8 cellular contexts compared by ENCODE assay signal in the genomic region with DNA sequence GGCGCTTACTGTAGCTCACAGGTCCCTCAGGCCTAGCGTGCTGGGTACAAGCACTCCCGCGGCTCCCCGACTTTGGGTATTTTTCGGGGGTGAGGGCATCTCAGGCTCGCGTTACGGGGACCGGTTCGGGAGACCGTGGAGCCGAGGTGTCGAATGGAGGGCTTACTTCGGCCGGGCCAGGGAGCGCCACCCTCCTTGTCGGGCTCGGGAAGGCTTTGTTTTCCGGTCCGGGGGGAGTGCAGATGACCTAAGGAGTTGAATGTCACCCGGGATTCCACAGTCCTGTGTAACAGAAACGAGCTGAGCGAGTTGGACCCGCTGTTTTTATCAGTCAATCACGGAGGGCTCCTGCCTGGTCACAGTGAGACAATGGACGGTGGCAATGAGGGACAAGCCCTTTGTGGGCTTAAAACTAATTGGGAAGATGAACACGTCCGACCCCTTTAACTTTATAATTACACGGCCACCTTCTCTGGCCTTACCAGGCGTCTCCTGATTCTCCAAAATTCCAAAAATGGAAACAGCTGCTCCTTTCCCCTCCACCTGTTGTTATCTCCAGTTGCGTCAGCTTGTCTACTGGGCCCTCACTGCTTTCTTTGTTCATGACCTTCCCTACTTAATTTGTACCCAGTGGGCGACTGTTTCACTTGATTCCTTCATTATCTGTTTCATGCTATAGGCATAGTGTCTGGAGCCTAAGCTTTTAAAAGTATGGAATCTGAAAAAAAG. TPM values are rescaled to one million over a fixed set of nuclear protein-coding genes. Genes with fewer than 3 reads are reported as not detected.
DNase-seq lines count a peak whose midpoint lies in the region; ATAC-seq and TF ChIP-seq lines count a peak whose summit lies in the region.

No MANE protein-coding gene starts in this region.

- peak in 1 of 2 donors; percentile 1 for ATAC-seq in lower lobe of right lung
- ATAC-seq in upper lobe of left lung (ENCODE audit: low FRiP score in 2 of 2), result no peak
- ATAC-seq in HG02852 (IDR thresholded peaks at IDR 0.05; ENCODE audit: unreplicated experiment), result no peak
- no peak for ATAC-seq in HG03097 (IDR thresholded peaks at IDR 0.05; ENCODE audit: low FRiP score, unreplicated experiment)
- ATAC-seq in GM21447 (IDR thresholded peaks at IDR 0.05; ENCODE audit: unreplicated experiment), result no peak

- H3K27me3 Mint-ChIP-seq in activated T-cell treated with anti-CD3 and anti-CD28 coated beads, Interleukin-2, amount 50 U/mL, for 24 hours, result peaks cover 16% of the 10 kb centered on the region
- no peaks in the 10 kb centered on the region for H3K27me3 Mint-ChIP-seq in MCF 10A (ENCODE audit: insufficient read depth, unreplicated experiment)

- CTCF ChIA-PET in MCF 10A (lab: Yijun Ruan, JAX), result interaction anchor here (0.6 to 9.1 kb wide), 18 partner anchors 8 to 778 kb away, joined by 3 to 201 read pairs (median 4); no protein-coding TSS in a partner anchor

- no peak for TF ChIP-seq POLR2A in upper lobe of left lung (IDR thresholded peaks at IDR 0.05)

- H3K4me1 ChIP-seq in lower lobe of right lung, result peaks cover 15% of the 10 kb centered on the region
- H3K4me1 ChIP-seq in upper lobe of left lung, result peaks cover 6 to 18% (median 11%) of the 10 kb centered on the region in 4 donors

- H3K36me3 ChIP-seq in lower lobe of right lung, result no peaks in the 10 kb centered on the region
- H3K36me3 ChIP-seq in upper lobe of left lung, result no peaks in the 10 kb centered on the region

- BruUV-seq in MCF 10A (replicated peaks; lab: Mats Ljungman, UMichigan), result no TSS peak

- TF ChIP-seq EP300 in upper lobe of left lung (IDR thresholded peaks at IDR 0.05), result no peak

- peak overlapping the region; percentile 68 for H3K4me3 ChIP-seq in lower lobe of right lung
- peak overlapping the region in 3 of 4 donors; percentile 49 to 72 (median 62) for H3K4me3 ChIP-seq in upper lobe of left lung

- no peaks in the 10 kb centered on the region for H3K36me3 Mint-ChIP-seq in activated T-cell treated with anti-CD3 and anti-CD28 coated beads, Interleukin-2, amount 50 U/mL, for 24 hours (ENCODE audit: low read depth)
- H3K36me3 Mint-ChIP-seq in MCF 10A (ENCODE audit: insufficient read depth, unreplicated experiment), result no peaks in the 10 kb centered on the region

- no peak for TF ChIP-seq CTCF in MCF 10A (IDR thresholded peaks at IDR 0.05; ENCODE audit: unreplicated experiment)
- TF ChIP-seq CTCF in lower lobe of right lung (IDR thresholded peaks at IDR 0.05), result peak; percentile 17
- peak in 3 of 6 experiments; percentile 4 to 62 (median 14) for TF ChIP-seq CTCF in upper lobe of left lung (IDR thresholded peaks at IDR 0.05)

- H3K27ac Mint-ChIP-seq in activated T-cell treated with anti-CD3 and anti-CD28 coated beads, Interleukin-2, amount 50 U/mL, for 24 hours, result no peak overlapping the region
- H3K27ac Mint-ChIP-seq in MCF 10A (ENCODE audit: low read depth, unreplicated experiment), result peak overlapping the region; percentile 86

- no peak for DNase-seq in activated T-cell treated with anti-CD3 and anti-CD28 coated beads, Interleukin-2, amount 50 U/mL, for 24 hours
- no peak for DNase-seq in activated T-cell treated with anti-CD3 and anti-CD28 coated beads, Interleukin-2, amount 50 U/mL, for 48 hours
- DNase-seq in MCF 10A (ENCODE audit: unreplicated experiment) (no peak), lower lobe of right lung (no peak), upper lobe of left lung (no peak)

- no peaks in the 10 kb centered on the region for H3K9me3 Mint-ChIP-seq in activated T-cell treated with anti-CD3 and anti-CD28 coated beads, Interleukin-2, amount 50 U/mL, for 24 hours
- no peaks in the 10 kb centered on the region for H3K9me3 Mint-ChIP-seq in MCF 10A (ENCODE audit: unreplicated experiment)

- no peaks in the 10 kb centered on the region for H3K27me3 ChIP-seq in lower lobe of right lung (ENCODE audit: low read depth)
- H3K27me3 ChIP-seq in upper lobe of left lung, result no peaks in the 10 kb centered on the region

- POLR2A ChIA-PET in MCF 10A (lab: Yijun Ruan, JAX), result interaction anchor here (0.5 to 2.6 kb wide), 6 partner anchors 29 to 285 kb away, joined by 3 to 13 read pairs (median 4); no protein-coding TSS in a partner anchor

- 31 to 90% methylated on average over 9 to 33 of the region's 33 CpGs for whole genome bisulfite sequencing in upper lobe of left lung, 2 donors

- H3K4me1 Mint-ChIP-seq in activated T-cell treated with anti-CD3 and anti-CD28 coated beads, Interleukin-2, amount 50 U/mL, for 24 hours (ENCODE audit: low read depth), result peaks cover 13% of the 10 kb centered on the region
- H3K4me1 Mint-ChIP-seq in MCF 10A (ENCODE audit: insufficient read depth, unreplicated experiment), result peaks cover under 1% of the 10 kb centered on the region

- H3K9me3 ChIP-seq in lower lobe of right lung (no peaks in the 10 kb centered on the region), upper lobe of left lung (no peaks in the 10 kb centered on the region)

- intact Hi-C loops in MCF 10A (cut with micrococcal nuclease) (loop anchor here (1.0 to 10.0 kb wide), 3 partner anchors 162 to 398 kb away; a partner anchor contains a TSS), lower lobe of right lung (cut with DNase I) (no loop called here)

- H3K4me3 Mint-ChIP-seq in activated T-cell treated with anti-CD3 and anti-CD28 coated beads, Interleukin-2, amount 50 U/mL, for 24 hours, result peak overlapping the region; percentile 77
- peak overlapping the region; percentile 84 for H3K4me3 Mint-ChIP-seq in MCF 10A (ENCODE audit: unreplicated experiment)

- H3K27ac ChIP-seq in lower lobe of right lung, result peak overlapping the region; percentile 88
- peak overlapping the region; percentile 80 to 90 (median 88) for H3K27ac ChIP-seq in upper lobe of left lung

RNA-seq across cellular contexts. Expression of a gene that starts 0.9 kb away (rescaled TPM):
- total RNA-seq in MCF 10A (2022) (1.6 and 2.9 TPM in 2 replicates), lower lobe of right lung (2.1 TPM), upper lobe of left lung (1 to 10 TPM in 5 of 6 donors, under 1 TPM in 1; 0.30 to 7.3 (median 2.3) TPM)
